ENCODE assay signal across 1 cellular context in the genomic region with DNA sequence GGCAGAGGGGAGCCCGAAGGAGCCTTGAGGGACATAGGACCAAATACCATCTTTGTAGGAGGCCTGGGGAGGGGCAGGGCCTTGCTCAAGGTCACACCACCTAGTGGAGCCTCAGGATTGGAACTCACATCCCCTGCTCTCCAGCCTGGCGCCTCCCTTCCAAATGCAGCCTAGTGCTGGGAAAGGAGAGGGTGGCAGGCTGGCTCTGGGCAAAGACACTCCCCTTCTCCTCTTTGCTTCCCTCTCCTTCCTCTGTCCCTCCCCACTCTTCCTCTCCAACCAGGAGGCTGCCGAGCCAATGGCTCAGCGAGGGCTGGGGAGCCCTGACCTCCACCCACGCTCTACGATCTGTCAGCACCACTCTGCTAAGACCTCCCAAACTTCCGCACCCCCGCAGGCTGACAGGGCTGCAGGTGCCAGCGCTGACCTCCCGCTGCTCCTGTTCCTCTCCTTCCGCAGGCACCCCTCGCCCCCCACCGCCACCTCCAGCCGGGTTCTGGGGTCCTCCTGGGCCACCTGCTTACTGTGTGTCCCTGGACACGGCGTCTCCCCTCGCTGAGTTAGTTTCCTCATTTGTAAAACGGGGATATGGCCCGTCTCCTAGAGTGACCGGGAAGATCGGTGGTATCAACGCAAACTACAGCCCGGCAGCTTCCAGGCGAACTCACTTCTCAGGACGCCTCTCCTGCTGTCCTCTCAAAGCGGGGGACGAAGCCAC.
TF ChIP-seq lines count a peak whose summit lies in the region.

No MANE protein-coding gene starts in this region.

TF ChIP-seq in HepG2, 621 proteins besides CTCF, POLR2A, EP300 and RAD21 (continued from another document and continues in another):
- TF ChIP-seq, protein P1, sequence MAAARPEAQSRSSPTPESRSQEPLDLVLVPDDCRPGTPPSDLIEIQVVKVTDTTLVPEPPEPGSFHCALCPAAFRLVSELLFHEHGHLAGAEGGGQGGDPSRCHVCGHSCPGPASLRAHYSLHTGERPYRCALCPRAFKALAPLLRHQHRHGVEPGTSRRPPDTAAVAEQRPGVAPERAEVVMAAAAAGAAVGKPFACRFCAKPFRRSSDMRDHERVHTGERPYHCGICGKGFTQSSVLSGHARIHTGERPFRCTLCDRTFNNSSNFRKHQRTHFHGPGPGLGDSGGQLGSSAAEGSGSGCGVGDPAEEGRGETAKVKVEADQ (CRISPR knock-in tag; IDR thresholded peaks at IDR 0.05; ENCODE audit: borderline replicate concordance), result no peak
- TF ChIP-seq, protein P2, sequence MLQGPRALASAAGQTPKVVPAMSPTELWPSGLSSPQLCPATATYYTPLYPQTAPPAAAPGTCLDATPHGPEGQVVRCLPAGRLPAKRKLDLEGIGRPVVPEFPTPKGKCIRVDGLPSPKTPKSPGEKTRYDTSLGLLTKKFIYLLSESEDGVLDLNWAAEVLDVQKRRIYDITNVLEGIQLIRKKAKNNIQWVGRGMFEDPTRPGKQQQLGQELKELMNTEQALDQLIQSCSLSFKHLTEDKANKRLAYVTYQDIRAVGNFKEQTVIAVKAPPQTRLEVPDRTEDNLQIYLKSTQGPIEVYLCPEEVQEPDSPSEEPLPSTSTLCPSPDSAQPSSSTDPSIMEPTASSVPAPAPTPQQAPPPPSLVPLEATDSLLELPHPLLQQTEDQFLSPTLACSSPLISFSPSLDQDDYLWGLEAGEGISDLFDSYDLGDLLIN (CRISPR knock-in tag; IDR thresholded peaks at IDR 0.05; ENCODE audit: borderline replicate concordance), result no peak
- TF ChIP-seq IRX3 (CRISPR knock-in tag; IDR thresholded peaks at IDR 0.05; ENCODE audit: borderline replicate concordance, low read depth), result no peak
- TF ChIP-seq ZNF20 (CRISPR knock-in tag; IDR thresholded peaks at IDR 0.05), result 0 out of 2 replicates have a peak, but pooled peaks have one; percentile 6
- TF ChIP-seq FOSL1 (CRISPR knock-in tag; IDR thresholded peaks at IDR 0.05; ENCODE audit: borderline replicate concordance), result no peak
- no peak for TF ChIP-seq GTF2F1 (IDR thresholded peaks at IDR 0.05; ENCODE audit: low read length)
- TF ChIP-seq ZFP41 (CRISPR knock-in tag; IDR thresholded peaks at IDR 0.05; ENCODE audit: borderline replicate concordance), result no peak
- no peak; the same call in 1 of the 2 replicates for TF ChIP-seq SMAD3 (CRISPR knock-in tag; IDR thresholded peaks at IDR 0.05)
- no peak for TF ChIP-seq NBN (conservative IDR thresholded peaks at IDR 0.05)
- TF ChIP-seq MIXL1 (CRISPR knock-in tag; IDR thresholded peaks at IDR 0.05), result no peak
- no peak; the same call in 1 of the 2 replicates for TF ChIP-seq ZNF501 (CRISPR knock-in tag; IDR thresholded peaks at IDR 0.05)
- 0 out of 2 replicates have a peak, but pooled peaks have one; percentile 15 for TF ChIP-seq ZNF761 (CRISPR knock-in tag; conservative IDR thresholded peaks at IDR 0.05)
- no peak for TF ChIP-seq ZNF557 (CRISPR knock-in tag; IDR thresholded peaks at IDR 0.05)
- TF ChIP-seq ZBTB8A (CRISPR knock-in tag; IDR thresholded peaks at IDR 0.05; ENCODE audit: borderline replicate concordance, low read depth), result no peak
- no peak for TF ChIP-seq ZSCAN9 (CRISPR knock-in tag; IDR thresholded peaks at IDR 0.05; ENCODE audit: borderline replicate concordance)
- no peak for TF ChIP-seq ZFP36L1 (CRISPR knock-in tag; IDR thresholded peaks at IDR 0.05)
- TF ChIP-seq FOXO1 (CRISPR knock-in tag; IDR thresholded peaks at IDR 0.05), result no peak
- TF ChIP-seq, protein P3, sequence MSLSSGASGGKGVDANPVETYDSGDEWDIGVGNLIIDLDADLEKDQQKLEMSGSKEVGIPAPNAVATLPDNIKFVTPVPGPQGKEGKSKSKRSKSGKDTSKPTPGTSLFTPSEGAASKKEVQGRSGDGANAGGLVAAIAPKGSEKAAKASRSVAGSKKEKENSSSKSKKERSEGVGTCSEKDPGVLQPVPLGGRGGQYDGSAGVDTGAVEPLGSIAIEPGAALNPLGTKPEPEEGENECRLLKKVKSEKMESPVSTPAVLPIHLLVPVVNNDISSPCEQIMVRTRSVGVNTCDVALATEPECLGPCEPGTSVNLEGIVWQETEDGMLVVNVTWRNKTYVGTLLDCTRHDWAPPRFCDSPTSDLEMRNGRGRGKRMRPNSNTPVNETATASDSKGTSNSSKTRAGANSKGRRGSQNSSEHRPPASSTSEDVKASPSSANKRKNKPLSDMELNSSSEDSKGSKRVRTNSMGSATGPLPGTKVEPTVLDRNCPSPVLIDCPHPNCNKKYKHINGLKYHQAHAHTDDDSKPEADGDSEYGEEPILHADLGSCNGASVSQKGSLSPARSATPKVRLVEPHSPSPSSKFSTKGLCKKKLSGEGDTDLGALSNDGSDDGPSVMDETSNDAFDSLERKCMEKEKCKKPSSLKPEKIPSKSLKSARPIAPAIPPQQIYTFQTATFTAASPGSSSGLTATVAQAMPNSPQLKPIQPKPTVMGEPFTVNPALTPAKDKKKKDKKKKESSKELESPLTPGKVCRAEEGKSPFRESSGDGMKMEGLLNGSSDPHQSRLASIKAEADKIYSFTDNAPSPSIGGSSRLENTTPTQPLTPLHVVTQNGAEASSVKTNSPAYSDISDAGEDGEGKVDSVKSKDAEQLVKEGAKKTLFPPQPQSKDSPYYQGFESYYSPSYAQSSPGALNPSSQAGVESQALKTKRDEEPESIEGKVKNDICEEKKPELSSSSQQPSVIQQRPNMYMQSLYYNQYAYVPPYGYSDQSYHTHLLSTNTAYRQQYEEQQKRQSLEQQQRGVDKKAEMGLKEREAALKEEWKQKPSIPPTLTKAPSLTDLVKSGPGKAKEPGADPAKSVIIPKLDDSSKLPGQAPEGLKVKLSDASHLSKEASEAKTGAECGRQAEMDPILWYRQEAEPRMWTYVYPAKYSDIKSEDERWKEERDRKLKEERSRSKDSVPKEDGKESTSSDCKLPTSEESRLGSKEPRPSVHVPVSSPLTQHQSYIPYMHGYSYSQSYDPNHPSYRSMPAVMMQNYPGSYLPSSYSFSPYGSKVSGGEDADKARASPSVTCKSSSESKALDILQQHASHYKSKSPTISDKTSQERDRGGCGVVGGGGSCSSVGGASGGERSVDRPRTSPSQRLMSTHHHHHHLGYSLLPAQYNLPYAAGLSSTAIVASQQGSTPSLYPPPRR (CRISPR knock-in tag; IDR thresholded peaks at IDR 0.05; ENCODE audit: borderline replicate concordance), result no peak; the same call in 1 of the 2 replicates
- TF ChIP-seq NPAS2 (CRISPR knock-in tag; IDR thresholded peaks at IDR 0.05; ENCODE audit: borderline replicate concordance), result no peak
- TF ChIP-seq ZNF660 (CRISPR knock-in tag; IDR thresholded peaks at IDR 0.05; ENCODE audit: borderline replicate concordance, low read depth), result no peak
- no peak for TF ChIP-seq ZFP36L2 (CRISPR knock-in tag; IDR thresholded peaks at IDR 0.05)
- TF ChIP-seq, protein P4, sequence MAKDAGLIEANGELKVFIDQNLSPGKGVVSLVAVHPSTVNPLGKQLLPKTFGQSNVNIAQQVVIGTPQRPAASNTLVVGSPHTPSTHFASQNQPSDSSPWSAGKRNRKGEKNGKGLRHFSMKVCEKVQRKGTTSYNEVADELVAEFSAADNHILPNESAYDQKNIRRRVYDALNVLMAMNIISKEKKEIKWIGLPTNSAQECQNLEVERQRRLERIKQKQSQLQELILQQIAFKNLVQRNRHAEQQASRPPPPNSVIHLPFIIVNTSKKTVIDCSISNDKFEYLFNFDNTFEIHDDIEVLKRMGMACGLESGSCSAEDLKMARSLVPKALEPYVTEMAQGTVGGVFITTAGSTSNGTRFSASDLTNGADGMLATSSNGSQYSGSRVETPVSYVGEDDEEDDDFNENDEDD (CRISPR knock-in tag; IDR thresholded peaks at IDR 0.05; ENCODE audit: borderline replicate concordance), result peak; percentile 28; the same call in 1 of the 2 replicates
- no peak for TF ChIP-seq TBL1XR1 (IDR thresholded peaks at IDR 0.05; ENCODE audit: borderline replicate concordance, low read length, partially characterized antibody)
- TF ChIP-seq ZNF713 (CRISPR knock-in tag; IDR thresholded peaks at IDR 0.05), result no peak
- TF ChIP-seq, protein P5, sequence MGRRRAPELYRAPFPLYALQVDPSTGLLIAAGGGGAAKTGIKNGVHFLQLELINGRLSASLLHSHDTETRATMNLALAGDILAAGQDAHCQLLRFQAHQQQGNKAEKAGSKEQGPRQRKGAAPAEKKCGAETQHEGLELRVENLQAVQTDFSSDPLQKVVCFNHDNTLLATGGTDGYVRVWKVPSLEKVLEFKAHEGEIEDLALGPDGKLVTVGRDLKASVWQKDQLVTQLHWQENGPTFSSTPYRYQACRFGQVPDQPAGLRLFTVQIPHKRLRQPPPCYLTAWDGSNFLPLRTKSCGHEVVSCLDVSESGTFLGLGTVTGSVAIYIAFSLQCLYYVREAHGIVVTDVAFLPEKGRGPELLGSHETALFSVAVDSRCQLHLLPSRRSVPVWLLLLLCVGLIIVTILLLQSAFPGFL (CRISPR knock-in tag; IDR thresholded peaks at IDR 0.05), result no peak
- TF ChIP-seq, protein P6, sequence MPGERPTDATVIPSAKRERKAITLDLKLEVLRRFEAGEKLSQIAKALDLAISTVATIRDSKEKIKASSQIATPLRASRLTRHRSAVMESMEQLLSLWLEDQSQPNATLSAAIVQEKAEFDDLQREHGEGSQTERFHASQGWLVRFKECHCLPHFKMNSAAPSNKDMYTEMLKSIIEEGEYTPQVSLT (CRISPR knock-in tag; IDR thresholded peaks at IDR 0.05; ENCODE audit: borderline replicate concordance, low read depth), result no peak
- no peak for TF ChIP-seq ZNF230 (CRISPR knock-in tag; IDR thresholded peaks at IDR 0.05)
- no peak for TF ChIP-seq NR1H2 (CRISPR knock-in tag; IDR thresholded peaks at IDR 0.05; ENCODE audit: borderline replicate concordance, low read depth)
- TF ChIP-seq ZNF547 (CRISPR knock-in tag; IDR thresholded peaks at IDR 0.05), result no peak
- TF ChIP-seq U2AF2 (IDR thresholded peaks at IDR 0.05; ENCODE audit: low read depth, low read length), result no peak
- TF ChIP-seq CHD2 (IDR thresholded peaks at IDR 0.05; ENCODE audit: low read depth, low read length), result no peak
- no peak; the same call in none of the 2 replicates for TF ChIP-seq SALL2 (CRISPR knock-in tag; IDR thresholded peaks at IDR 0.05)
- TF ChIP-seq CREB1 (IDR thresholded peaks at IDR 0.05), result no peak
- no peak for TF ChIP-seq CREB1 (CRISPR knock-in tag; IDR thresholded peaks at IDR 0.05)
- no peak for TF ChIP-seq ZC3H13 (CRISPR knock-in tag; IDR thresholded peaks at IDR 0.05)
- TF ChIP-seq RXRA (CRISPR knock-in tag; IDR thresholded peaks at IDR 0.05), result no peak; the same call in 1 of the 2 replicates
- TF ChIP-seq, protein P7, sequence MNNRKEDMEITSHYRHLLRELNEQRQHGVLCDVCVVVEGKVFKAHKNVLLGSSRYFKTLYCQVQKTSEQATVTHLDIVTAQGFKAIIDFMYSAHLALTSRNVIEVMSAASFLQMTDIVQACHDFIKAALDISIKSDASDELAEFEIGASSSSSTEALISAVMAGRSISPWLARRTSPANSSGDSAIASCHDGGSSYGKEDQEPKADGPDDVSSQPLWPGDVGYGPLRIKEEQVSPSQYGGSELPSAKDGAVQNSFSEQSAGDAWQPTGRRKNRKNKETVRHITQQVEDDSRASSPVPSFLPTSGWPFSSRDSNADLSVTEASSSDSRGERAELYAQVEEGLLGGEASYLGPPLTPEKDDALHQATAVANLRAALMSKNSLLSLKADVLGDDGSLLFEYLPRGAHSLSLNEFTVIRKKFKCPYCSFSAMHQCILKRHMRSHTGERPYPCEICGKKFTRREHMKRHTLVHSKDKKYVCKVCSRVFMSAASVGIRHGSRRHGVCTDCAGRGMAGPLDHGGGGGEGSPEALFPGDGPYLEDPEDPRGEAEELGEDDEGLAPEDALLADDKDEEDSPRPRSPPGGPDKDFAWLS (CRISPR knock-in tag; IDR thresholded peaks at IDR 0.05; ENCODE audit: borderline replicate concordance), result no peak
- TF ChIP-seq, protein P8, sequence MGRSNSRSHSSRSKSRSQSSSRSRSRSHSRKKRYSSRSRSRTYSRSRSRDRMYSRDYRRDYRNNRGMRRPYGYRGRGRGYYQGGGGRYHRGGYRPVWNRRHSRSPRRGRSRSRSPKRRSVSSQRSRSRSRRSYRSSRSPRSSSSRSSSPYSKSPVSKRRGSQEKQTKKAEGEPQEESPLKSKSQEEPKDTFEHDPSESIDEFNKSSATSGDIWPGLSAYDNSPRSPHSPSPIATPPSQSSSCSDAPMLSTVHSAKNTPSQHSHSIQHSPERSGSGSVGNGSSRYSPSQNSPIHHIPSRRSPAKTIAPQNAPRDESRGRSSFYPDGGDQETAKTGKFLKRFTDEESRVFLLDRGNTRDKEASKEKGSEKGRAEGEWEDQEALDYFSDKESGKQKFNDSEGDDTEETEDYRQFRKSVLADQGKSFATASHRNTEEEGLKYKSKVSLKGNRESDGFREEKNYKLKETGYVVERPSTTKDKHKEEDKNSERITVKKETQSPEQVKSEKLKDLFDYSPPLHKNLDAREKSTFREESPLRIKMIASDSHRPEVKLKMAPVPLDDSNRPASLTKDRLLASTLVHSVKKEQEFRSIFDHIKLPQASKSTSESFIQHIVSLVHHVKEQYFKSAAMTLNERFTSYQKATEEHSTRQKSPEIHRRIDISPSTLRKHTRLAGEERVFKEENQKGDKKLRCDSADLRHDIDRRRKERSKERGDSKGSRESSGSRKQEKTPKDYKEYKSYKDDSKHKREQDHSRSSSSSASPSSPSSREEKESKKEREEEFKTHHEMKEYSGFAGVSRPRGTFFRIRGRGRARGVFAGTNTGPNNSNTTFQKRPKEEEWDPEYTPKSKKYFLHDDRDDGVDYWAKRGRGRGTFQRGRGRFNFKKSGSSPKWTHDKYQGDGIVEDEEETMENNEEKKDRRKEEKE (IDR thresholded peaks at IDR 0.05), result no peak
- TF ChIP-seq, protein P9, sequence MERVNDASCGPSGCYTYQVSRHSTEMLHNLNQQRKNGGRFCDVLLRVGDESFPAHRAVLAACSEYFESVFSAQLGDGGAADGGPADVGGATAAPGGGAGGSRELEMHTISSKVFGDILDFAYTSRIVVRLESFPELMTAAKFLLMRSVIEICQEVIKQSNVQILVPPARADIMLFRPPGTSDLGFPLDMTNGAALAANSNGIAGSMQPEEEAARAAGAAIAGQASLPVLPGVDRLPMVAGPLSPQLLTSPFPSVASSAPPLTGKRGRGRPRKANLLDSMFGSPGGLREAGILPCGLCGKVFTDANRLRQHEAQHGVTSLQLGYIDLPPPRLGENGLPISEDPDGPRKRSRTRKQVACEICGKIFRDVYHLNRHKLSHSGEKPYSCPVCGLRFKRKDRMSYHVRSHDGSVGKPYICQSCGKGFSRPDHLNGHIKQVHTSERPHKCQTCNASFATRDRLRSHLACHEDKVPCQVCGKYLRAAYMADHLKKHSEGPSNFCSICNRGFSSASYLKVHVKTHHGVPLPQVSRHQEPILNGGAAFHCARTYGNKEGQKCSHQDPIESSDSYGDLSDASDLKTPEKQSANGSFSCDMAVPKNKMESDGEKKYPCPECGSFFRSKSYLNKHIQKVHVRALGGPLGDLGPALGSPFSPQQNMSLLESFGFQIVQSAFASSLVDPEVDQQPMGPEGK (CRISPR knock-in tag; IDR thresholded peaks at IDR 0.05), result peak; percentile 71
- TF ChIP-seq ZFYVE20 (CRISPR knock-in tag; IDR thresholded peaks at IDR 0.05; ENCODE audit: borderline replicate concordance, low read depth), result no peak
- TF ChIP-seq ZNF629 (CRISPR knock-in tag; conservative IDR thresholded peaks at IDR 0.05), result no peak
- TF ChIP-seq ISL2 (CRISPR knock-in tag; IDR thresholded peaks at IDR 0.05), result no peak
- no peak for TF ChIP-seq NR3C1 (CRISPR knock-in tag; IDR thresholded peaks at IDR 0.05)
- TF ChIP-seq AHR (CRISPR knock-in tag; IDR thresholded peaks at IDR 0.05), result no peak
- TF ChIP-seq CCDC6 (CRISPR knock-in tag; IDR thresholded peaks at IDR 0.05), result peak; percentile 40; the same call in 1 of the 2 replicates
- no peak for TF ChIP-seq TMF1 (CRISPR knock-in tag; IDR thresholded peaks at IDR 0.05; ENCODE audit: low read depth)
- peak; percentile 28 for TF ChIP-seq ZFY (CRISPR knock-in tag; IDR thresholded peaks at IDR 0.05)
- TF ChIP-seq, protein P10, sequence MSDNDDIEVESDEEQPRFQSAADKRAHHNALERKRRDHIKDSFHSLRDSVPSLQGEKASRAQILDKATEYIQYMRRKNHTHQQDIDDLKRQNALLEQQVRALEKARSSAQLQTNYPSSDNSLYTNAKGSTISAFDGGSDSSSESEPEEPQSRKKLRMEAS (IDR thresholded peaks at IDR 0.05), result no peak
- no peak for TF ChIP-seq SNAPC2 (CRISPR knock-in tag; IDR thresholded peaks at IDR 0.05)
